15 cellular contexts compared by ENCODE assay signal in the genomic region with DNA sequence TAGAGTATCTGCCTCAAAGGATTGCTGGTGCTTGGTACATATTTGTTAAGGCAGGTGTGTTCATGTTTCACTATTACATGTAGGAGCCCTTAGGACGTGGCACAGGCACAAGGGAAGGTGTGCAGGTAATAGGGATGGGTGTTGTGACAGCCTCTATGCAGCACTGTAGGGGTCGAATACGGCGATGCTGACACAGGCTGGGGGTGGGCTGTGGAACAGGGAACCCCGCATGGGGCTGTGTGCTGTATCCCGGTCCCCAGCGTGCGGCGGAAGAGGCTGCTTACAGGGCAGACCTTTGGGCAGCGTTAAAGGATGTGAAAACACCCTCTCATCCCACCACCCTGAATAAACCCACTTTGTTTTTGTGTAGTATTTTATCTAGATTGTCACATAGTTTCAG. TPM values are rescaled to one million over a fixed set of nuclear protein-coding genes. Genes with fewer than 3 reads are reported as not detected.
DNase-seq lines count a peak whose midpoint lies in the region; ATAC-seq and TF ChIP-seq lines count a peak whose summit lies in the region.
"Had no signal": no experiment of that assay in that cellular context is flagged by ENCODE, and none has a peak within 500 bp of the region (broad histone marks: within the 10 kb centered on the region; RNA-seq: fewer than 3 reads in every experiment).

No MANE protein-coding gene starts in this region.

- H3K4me1 ChIP-seq in adrenal gland (replicated peaks in 1 of 2) (peaks cover 56 to 71% of the 10 kb centered on the region in 2 donors), hepatocyte (ENCODE audit: insufficient read depth) (peaks cover 26% of the 10 kb centered on the region), gastrocnemius medialis (peaks cover 0 to 13% of the 10 kb centered on the region in 2 donors)

- TF ChIP-seq CTCF in CD4-positive, alpha-beta T cell (IDR thresholded peaks at IDR 0.05): no peak
- no peak for TF ChIP-seq CTCF in adrenal gland (IDR thresholded peaks at IDR 0.05)
- TF ChIP-seq CTCF in hepatocyte (IDR thresholded peaks at IDR 0.05; ENCODE audit: poor library complexity): no peak
- no peak for TF ChIP-seq CTCF in gastrocnemius medialis (IDR thresholded peaks at IDR 0.05 in 4 of 5, conservative IDR thresholded peaks at IDR 0.05 in 1 of 5)

- peaks cover 4% of the 10 kb centered on the region for H3K9me3 ChIP-seq in CD4-positive, alpha-beta T cell (ENCODE audit: control insufficient read depth, low read length)
- H3K9me3 ChIP-seq in adrenal gland (replicated peaks in 1 of 3) (no peaks in the 10 kb centered on the region), hepatocyte (ENCODE audit: low read depth) (no peaks in the 10 kb centered on the region), gastrocnemius medialis (no peaks in the 10 kb centered on the region)
- H3K9me3 ChIP-seq: BE2C had no signal

- H3K4me3 ChIP-seq in adrenal gland (no peak overlapping the region), hepatocyte (no peak overlapping the region), gastrocnemius medialis (no peak overlapping the region)

- H3K36me3 ChIP-seq in adrenal gland (replicated peaks in 1 of 2): no peaks in the 10 kb centered on the region
- no peaks in the 10 kb centered on the region for H3K36me3 ChIP-seq in hepatocyte (replicated peaks; ENCODE audit: insufficient read depth, low read depth)
- no peaks in the 10 kb centered on the region for H3K36me3 ChIP-seq in gastrocnemius medialis
- H3K36me3 ChIP-seq: BE2C had no signal

- H3K27ac Mint-ChIP-seq in CD4-positive, alpha-beta T cell: peak overlapping the region; percentile 49
- no peak overlapping the region for H3K27ac Mint-ChIP-seq in activated naive CD4-positive, alpha-beta T cell treated with anti-CD3 and anti-CD28 coated beads, Interleukin-2, amount 10 ng/mL, durations not matched to agents 7 days and 5 days

- no peaks in the 10 kb centered on the region for H3K27me3 ChIP-seq in CD4-positive, alpha-beta T cell (ENCODE audit: control insufficient read depth, insufficient read depth, low read length)
- H3K27me3 ChIP-seq in adrenal gland (no peaks in the 10 kb centered on the region), hepatocyte (no peaks in the 10 kb centered on the region), gastrocnemius medialis (no peaks in the 10 kb centered on the region)
- H3K27me3 ChIP-seq: BE2C had no signal

- H3K9me3 Mint-ChIP-seq in CD4-positive, alpha-beta T cell: peaks cover 7% of the 10 kb centered on the region
- H3K9me3 Mint-ChIP-seq in activated naive CD4-positive, alpha-beta T cell treated with anti-CD3 and anti-CD28 coated beads, Interleukin-2, amount 10 ng/mL, durations not matched to agents 7 days and 5 days: peaks cover 27% of the 10 kb centered on the region

- CTCF ChIA-PET in CD4-positive, alpha-beta T cell (lab: Charles Lee): no interaction called here
- CTCF ChIA-PET in activated naive CD4-positive, alpha-beta T cell treated with anti-CD3 and anti-CD28 coated beads, Interleukin-2, amount 10 ng/mL, durations not matched to agents 7 days and 5 days (lab: Charles Lee): no interaction called here

- H3K27ac ChIP-seq in CD4-positive, alpha-beta T cell (ENCODE audit: low read depth, low read length): no peak overlapping the region
- H3K27ac ChIP-seq in adrenal gland: peak overlapping the region in 3 of 5 donors; percentile 56 to 77 (median 68)
- H3K27ac ChIP-seq in hepatocyte: peak overlapping the region; percentile 64
- H3K27ac ChIP-seq in gastrocnemius medialis: peak overlapping the region; percentile 20 to 68 (median 52)
- H3K27ac ChIP-seq: KMS-11 had no signal

- DNase-seq in CD4-positive, alpha-beta T cell: no peak
- DNase-seq in adrenal gland (no peak), hepatocyte (ENCODE audit: low spot score) (no peak), gastrocnemius medialis (no peak), NCI-H345 (lab: John Stamatoyannopoulos, UW) (no peak), EL (no peak), NCI-H1048 (lab: John Stamatoyannopoulos, UW) (no peak)
- no peak for DNase-seq in activated naive CD4-positive, alpha-beta T cell treated with anti-CD3 and anti-CD28 coated beads, Interleukin-2, amount 10 ng/mL, durations not matched to agents 7 days and 5 days
- DNase-seq: BE2C, DND-41, NCI-H187 treated with DMSO at 0.1 percent for 48 hours, NCI-H82, SHP77 treated with DMSO at 0.1 percent for 48 hours, T-helper 9 cell had no signal

- peaks cover 70% of the 10 kb centered on the region for H3K36me3 Mint-ChIP-seq in CD4-positive, alpha-beta T cell (ENCODE audit: low read depth)
- peaks cover 60% of the 10 kb centered on the region for H3K36me3 Mint-ChIP-seq in activated naive CD4-positive, alpha-beta T cell treated with anti-CD3 and anti-CD28 coated beads, Interleukin-2, amount 10 ng/mL, durations not matched to agents 7 days and 5 days

- in situ Hi-C loops in gastrocnemius medialis (cut with MboI; ENCODE audit: low sequenced_read_pairs in 4 of 4): no loop called here

- H3K4me1 Mint-ChIP-seq in CD4-positive, alpha-beta T cell (ENCODE audit: low read depth): peaks cover 97% of the 10 kb centered on the region
- peaks cover 37% of the 10 kb centered on the region for H3K4me1 Mint-ChIP-seq in activated naive CD4-positive, alpha-beta T cell treated with anti-CD3 and anti-CD28 coated beads, Interleukin-2, amount 10 ng/mL, durations not matched to agents 7 days and 5 days

- H3K4me3 Mint-ChIP-seq in CD4-positive, alpha-beta T cell: no peak overlapping the region
- H3K4me3 Mint-ChIP-seq in activated naive CD4-positive, alpha-beta T cell treated with anti-CD3 and anti-CD28 coated beads, Interleukin-2, amount 10 ng/mL, durations not matched to agents 7 days and 5 days: no peak overlapping the region

- no peak for ATAC-seq in CD4-positive, alpha-beta T cell (ENCODE audit: poor library complexity)
- no peak for ATAC-seq in gastrocnemius medialis

- no peak for TF ChIP-seq POLR2A in adrenal gland (IDR thresholded peaks at IDR 0.05)
- no peak for TF ChIP-seq POLR2A in gastrocnemius medialis (IDR thresholded peaks at IDR 0.05)

- H3K27me3 Mint-ChIP-seq in CD4-positive, alpha-beta T cell: no peaks in the 10 kb centered on the region
- no peaks in the 10 kb centered on the region for H3K27me3 Mint-ChIP-seq in activated naive CD4-positive, alpha-beta T cell treated with anti-CD3 and anti-CD28 coated beads, Interleukin-2, amount 10 ng/mL, durations not matched to agents 7 days and 5 days

- POLR2A ChIA-PET in CD4-positive, alpha-beta T cell (lab: Charles Lee): no interaction called here

- H3K4me2 ChIP-seq in hepatocyte: no peak overlapping the region
- H3K4me2 ChIP-seq: KMS-11 had no signal

- no peak overlapping the region for H2AFZ ChIP-seq in hepatocyte

- peaks cover 94% of the 10 kb centered on the region for H3K79me2 ChIP-seq in hepatocyte

- H3K9me2 ChIP-seq in hepatocyte (replicated peaks; ENCODE audit: insufficient read depth): no peaks in the 10 kb centered on the region

- peaks cover 36% of the 10 kb centered on the region for H4K20me1 ChIP-seq in hepatocyte (ENCODE audit: insufficient read depth, poor library complexity, severe bottlenecking)

- intact Hi-C loops in CD4-positive, alpha-beta T cell (cut with DNase I, micrococcal nuclease): no loop called here
- intact Hi-C loops in adrenal gland (cut with DNase I): no loop called here
- intact Hi-C loops in gastrocnemius medialis (cut with DNase I; ENCODE audit: low total_unique reads): no loop called here

- WGBS in adrenal gland, 4 donors: 87 to 92% (median 88%) methylated on average over 10 of the region's 10 CpGs
- WGBS in hepatocyte (ENCODE audit: low lambda C conversion rate, missing lambda C conversion rate): 92% methylated on average over 10 of the region's 10 CpGs

RNA-seq across cellular contexts. Expression of gene B3GNT2, which starts 21.5 kb away (rescaled TPM):
- 10 to 100 TPM; 47.7 TPM for total RNA-seq in CD4-positive, alpha-beta T cell
- total RNA-seq in adrenal gland (10 to 100 TPM; 13.0 to 29.2 (median 18.4) TPM), hepatocyte (49.8 and 53.0 TPM in 2 replicates), gastrocnemius medialis (1 to 10 TPM; 3.6 to 4.8 (median 4.0) TPM)
- polyA plus RNA-seq in adrenal gland (10 to 100 TPM in 1 of 3 donors, 1 to 10 TPM in 2; 7.1 to 30.4 (median 7.9) TPM), hepatocyte (23.9 and 30.8 TPM in 2 replicates)
